Comparison of ENCODE assay signal across 8 cellular contexts in the genomic region with DNA sequence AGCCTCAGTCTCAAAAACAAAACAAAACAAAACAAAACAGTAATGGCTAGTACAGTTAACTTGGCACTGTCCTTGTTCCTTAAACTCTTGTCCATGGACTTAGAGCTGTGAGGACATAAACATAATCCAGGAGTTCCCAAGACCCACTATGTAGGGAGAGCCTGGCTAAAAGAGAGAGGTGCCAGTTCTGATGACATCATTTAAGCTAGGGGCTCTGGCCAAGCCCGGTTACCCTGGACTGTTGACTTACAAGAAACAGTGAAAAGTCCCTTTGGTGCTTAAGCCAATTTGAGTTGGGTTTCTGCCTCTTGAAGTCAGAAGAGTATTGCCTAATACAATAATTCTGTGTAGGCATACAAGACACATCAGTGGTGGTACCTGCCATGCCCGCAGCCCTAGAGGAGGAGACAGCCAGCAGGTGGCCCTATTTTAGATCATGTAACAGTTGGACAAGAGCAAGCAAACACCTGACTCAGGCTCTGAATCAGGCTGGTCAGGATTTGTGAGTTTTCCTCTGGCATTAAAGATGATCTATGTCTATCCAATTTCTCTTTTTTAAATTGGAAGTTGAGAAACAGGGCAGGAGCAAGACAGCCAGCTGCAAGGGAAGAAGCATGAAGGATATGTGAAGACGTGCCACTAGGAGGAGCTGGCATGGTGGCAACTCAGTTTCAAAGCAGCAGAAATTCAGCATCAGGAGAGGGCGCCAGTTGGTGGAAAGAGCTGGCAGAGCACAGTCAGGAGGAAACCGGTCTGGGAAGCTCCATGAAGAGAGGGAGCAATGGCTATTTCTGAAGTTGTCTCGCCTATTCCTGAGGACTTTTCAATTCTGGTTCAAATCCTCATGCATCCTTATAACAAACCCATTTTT. TPM values are rescaled to one million over a fixed set of nuclear protein-coding genes. Genes with fewer than 3 reads are reported as not detected.
A peak's percentile ranks its signal among the peaks of the same experiment; 100 is the strongest.
DNase-seq lines count a peak whose midpoint lies in the region; ATAC-seq and TF ChIP-seq lines count a peak whose summit lies in the region.
"Not testable (repeated sequence)": the region's sequence is repeated elsewhere in the genome, so short reads cannot be mapped to it uniquely, and the experiment has no call there.

No MANE protein-coding gene starts in this region.

- H3K4me2 ChIP-seq in DOHH2 (ENCODE audit: low read length) = 0 out of 2 replicates have a peak overlapping the region, but pooled peaks have one; percentile 19
- not testable (repeated sequence) for H3K4me2 ChIP-seq in SU-DHL-6 (ENCODE audit: low read depth, low read length, poor library complexity, severe bottlenecking)

- not testable (repeated sequence) for H3K9ac ChIP-seq in SU-DHL-6 (ENCODE audit: low read length)

- intact Hi-C loops in Right ventricle myocardium superior (cut with DNase I) = not testable (repeated sequence)

- H3F3A ChIP-seq in DOHH2 (ENCODE audit: control insufficient read depth, insufficient read depth); SU-DHL-6 (ENCODE audit: insufficient read depth): not testable (repeated sequence)

- H2AFZ ChIP-seq in SU-DHL-6 (ENCODE audit: low read depth, low read length, severe bottlenecking) = not testable (repeated sequence)

- not testable (repeated sequence) for H3K9me2 ChIP-seq in DOHH2 (replicated peaks; ENCODE audit: control insufficient read depth, low read length); SU-DHL-6 (replicated peaks; ENCODE audit: insufficient read depth, low read length)

- peak; percentile 8 for DNase-seq in NCI-H2196 (lab: John Stamatoyannopoulos, UW; ENCODE audit: unreplicated experiment)
- peak; percentile 40 for DNase-seq in brain pericyte (ENCODE audit: low read depth, low spot score)
- DNase-seq in Right ventricle myocardium superior; thoracic aorta (ENCODE audit: low spot score): not testable (repeated sequence)
- DNase-seq in myocyte (ENCODE audit: low read depth) = peak; percentile 59

- not testable (repeated sequence) for H3K4me3 ChIP-seq in DOHH2 (ENCODE audit: low read length); SU-DHL-6 (ENCODE audit: insufficient read depth, low read length, poor library complexity, severe bottlenecking); thoracic aorta

- ATAC-seq in HG03196 (IDR thresholded peaks at IDR 0.05; ENCODE audit: unreplicated experiment) (peak; percentile 59), Right ventricle myocardium superior (ENCODE audit: poor library complexity) (peak; percentile 83), thoracic aorta (ENCODE audit: insufficient number of reproducible peaks, low FRiP score, low read depth) (peak; percentile 8)

- H3K4me1 ChIP-seq in DOHH2 (ENCODE audit: control insufficient read depth, low read length); thoracic aorta (ENCODE audit: control insufficient read depth in 1 of 2, low read depth in 2 of 2): not testable (repeated sequence)

- not testable (repeated sequence) for H3K9me3 ChIP-seq in DOHH2 (ENCODE audit: control insufficient read depth, insufficient read depth, low read length); SU-DHL-6 (ENCODE audit: insufficient read depth, low read length); thoracic aorta

- peak; percentile 54 for TF ChIP-seq CTCF in DOHH2 (IDR thresholded peaks at IDR 0.05; ENCODE audit: low read depth, low read length, poor library complexity, severe bottlenecking)
- TF ChIP-seq CTCF in SU-DHL-6 (IDR thresholded peaks at IDR 0.05; ENCODE audit: insufficient read depth, low read length, poor library complexity, severe bottlenecking) = peak; percentile 24
- TF ChIP-seq CTCF in thoracic aorta (IDR thresholded peaks at IDR 0.05) = peak; percentile 17

- H3K79me2 ChIP-seq in DOHH2 (ENCODE audit: control insufficient read depth, low read length); SU-DHL-6 (ENCODE audit: insufficient read depth, low read length): not testable (repeated sequence)

- not testable (repeated sequence) for H3K27me3 ChIP-seq in DOHH2 (ENCODE audit: control insufficient read depth, low read length); SU-DHL-6 (ENCODE audit: low read length); thoracic aorta (replicated peaks; ENCODE audit: insufficient read depth)

- H4K20me1 ChIP-seq in DOHH2 (ENCODE audit: control insufficient read depth, insufficient read depth, low read depth, low read length); SU-DHL-6 (ENCODE audit: low read depth, low read length): not testable (repeated sequence)

- H3K36me3 ChIP-seq in DOHH2 (ENCODE audit: control insufficient read depth, low read length); SU-DHL-6 (ENCODE audit: low read length); thoracic aorta: not testable (repeated sequence)

- H3K27ac ChIP-seq in DOHH2 (ENCODE audit: low read depth, low read length); SU-DHL-6 (ENCODE audit: low read depth, low read length); thoracic aorta: not testable (repeated sequence)

RNA-seq across cellular contexts. Expression of a gene that starts 12.2 kb away (rescaled TPM):
- total RNA-seq in Right ventricle myocardium superior (0.89 TPM), myocyte (not detected in 2 replicates), thoracic aorta (1 to 10 TPM; 1.8 to 5.3 TPM)
- polyA plus RNA-seq in myocyte (2012) = 0.44 TPM

Comparison
In these comparisons a context has a peak if more than half of its experiments do, and no peak if none do; other contexts are left out.
1. ATAC-seq: peak in every context shown above with its lines; median percentile 83 in Right ventricle myocardium superior; 59 in HG03196; 8 in thoracic aorta.